8 cellular contexts compared by ENCODE assay signal in the genomic region with DNA sequence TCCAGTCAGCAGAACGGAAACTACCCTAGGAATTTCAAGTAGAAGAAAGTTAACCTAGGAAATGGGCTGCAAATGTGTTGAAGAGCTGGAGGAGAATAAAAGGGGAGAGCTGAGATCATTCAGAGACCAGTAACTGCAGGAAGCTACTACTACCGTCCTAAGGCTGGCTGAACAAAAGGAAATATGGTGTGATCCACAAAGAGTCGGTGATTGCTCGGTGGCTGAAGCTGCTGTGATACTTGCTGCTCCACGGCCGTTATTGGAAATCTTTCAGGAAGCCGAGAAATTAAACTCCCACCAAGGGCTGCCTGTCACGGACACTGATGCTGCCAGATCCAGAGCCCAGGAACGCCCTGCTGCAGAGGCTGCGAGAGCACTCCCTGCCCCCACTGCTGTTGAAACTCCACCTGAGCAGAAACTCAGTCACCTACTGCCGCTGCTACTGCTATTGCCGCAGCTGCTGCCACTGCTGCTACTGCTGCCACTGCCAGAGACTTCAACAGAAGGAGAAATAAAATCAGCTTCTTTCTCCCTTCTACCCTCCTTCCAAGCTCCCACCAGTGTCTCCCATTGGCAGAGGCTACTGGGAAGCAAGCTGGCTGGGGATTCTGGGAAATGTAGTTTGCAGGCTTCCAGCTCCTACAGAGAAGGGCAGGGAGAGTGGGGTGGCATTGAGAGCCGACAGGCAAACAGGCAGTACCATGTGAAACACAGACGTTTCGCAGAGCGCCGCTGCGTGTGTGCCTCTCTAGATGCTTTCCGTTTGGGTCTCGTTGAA.
DNase-seq lines count a peak whose midpoint lies in the region; ATAC-seq, FAIRE-seq and TF ChIP-seq lines count a peak whose summit lies in the region.

No MANE protein-coding gene starts in this region.

- peak overlapping the region; percentile 69 for H3K27ac ChIP-seq in caudate nucleus (ENCODE audit: low read depth, low read length)
- H3K27ac ChIP-seq in iPS-20b (ENCODE audit: low read length): peak overlapping the region; percentile 1

- TF ChIP-seq POLR2A in GM12891 (IDR thresholded peaks at IDR 0.05; ENCODE audit: low read depth, low read length): no peak

- H3K4me1 ChIP-seq in iPS-20b (ENCODE audit: insufficient read depth, low read length): peaks cover 23% of the 10 kb centered on the region

- FAIRE-seq in GM12891 (lab: Jason Lieb, UNC): peak; percentile 90

- H3K9me3 ChIP-seq in iPS-20b (ENCODE audit: insufficient read depth, low read depth, low read length): no peaks in the 10 kb centered on the region

- H3K36me3 ChIP-seq in iPS-20b (ENCODE audit: insufficient read depth, low read depth, low read length): no peaks in the 10 kb centered on the region

- no peaks in the 10 kb centered on the region for H3K27me3 ChIP-seq in iPS-20b (ENCODE audit: insufficient read depth, low read length)

- DNase-seq in GM12891 (ENCODE audit: insufficient read length, low spot score): no peak
- peak; percentile 29 for DNase-seq in NCI-H187 treated with DMSO at 0.1 percent for 48 hours (lab: John Stamatoyannopoulos, UW)
- DNase-seq in UCSD-AML1 (lab: John Stamatoyannopoulos, UW; ENCODE audit: unreplicated experiment): peak; percentile 56
- DNase-seq in caudate nucleus (lab: John Stamatoyannopoulos, UW): peak in 59 of 61 donors; percentile 22 to 92 (median 73)
- peak; percentile 47 for DNase-seq in skeletal muscle cell (ENCODE audit: low read depth)
- DNase-seq in cortex of kidney (lab: John Stamatoyannopoulos, UW): no peak

- H3K9ac ChIP-seq in iPS-20b (ENCODE audit: low read depth, low read length): peak overlapping the region; percentile 81; the same call in 1 of the 2 replicates

- peak; percentile 39 for ATAC-seq in HG02763 (IDR thresholded peaks at IDR 0.05; ENCODE audit: unreplicated experiment)

- H3K4me3 ChIP-seq in iPS-20b (ENCODE audit: low read length) (peak overlapping the region; percentile 78), skeletal muscle cell (ENCODE audit: low read depth, low read length) (peak overlapping the region; percentile 74)

TF ChIP-seq in GM12891, 5 proteins besides CTCF, POLR2A, EP300 and RAD21:
- TF ChIP-seq TAF1 (IDR thresholded peaks at IDR 0.05; ENCODE audit: low read depth, low read length) (no peak), SPI1 (IDR thresholded peaks at IDR 0.05; ENCODE audit: low read depth, low read length) (no peak), POLR2AphosphoS5 (IDR thresholded peaks at IDR 0.05; ENCODE audit: low read depth, low read length) (0 out of 2 replicates have a peak, but pooled peaks have one; percentile 25), POU2F2 (IDR thresholded peaks at IDR 0.05; ENCODE audit: low read depth, low read length) (no peak), PAX5 (IDR thresholded peaks at IDR 0.05; ENCODE audit: insufficient read depth, low read length, severe bottlenecking) (no peak)
TF ChIP-seq in GM12891: peak in this region for 1.

Comparison
In these comparisons a context has a peak if more than half of its experiments do, and no peak if none do; other contexts are left out.
1. DNase-seq: peak in NCI-H187 treated with DMSO at 0.1 percent for 48 hours (single experiment), UCSD-AML1 (single experiment), caudate nucleus (59 of 61) and skeletal muscle cell (single experiment); none in GM12891 (single experiment) and cortex of kidney (single experiment).